ENCODE assay signal across 8 cellular contexts in the genomic region with DNA sequence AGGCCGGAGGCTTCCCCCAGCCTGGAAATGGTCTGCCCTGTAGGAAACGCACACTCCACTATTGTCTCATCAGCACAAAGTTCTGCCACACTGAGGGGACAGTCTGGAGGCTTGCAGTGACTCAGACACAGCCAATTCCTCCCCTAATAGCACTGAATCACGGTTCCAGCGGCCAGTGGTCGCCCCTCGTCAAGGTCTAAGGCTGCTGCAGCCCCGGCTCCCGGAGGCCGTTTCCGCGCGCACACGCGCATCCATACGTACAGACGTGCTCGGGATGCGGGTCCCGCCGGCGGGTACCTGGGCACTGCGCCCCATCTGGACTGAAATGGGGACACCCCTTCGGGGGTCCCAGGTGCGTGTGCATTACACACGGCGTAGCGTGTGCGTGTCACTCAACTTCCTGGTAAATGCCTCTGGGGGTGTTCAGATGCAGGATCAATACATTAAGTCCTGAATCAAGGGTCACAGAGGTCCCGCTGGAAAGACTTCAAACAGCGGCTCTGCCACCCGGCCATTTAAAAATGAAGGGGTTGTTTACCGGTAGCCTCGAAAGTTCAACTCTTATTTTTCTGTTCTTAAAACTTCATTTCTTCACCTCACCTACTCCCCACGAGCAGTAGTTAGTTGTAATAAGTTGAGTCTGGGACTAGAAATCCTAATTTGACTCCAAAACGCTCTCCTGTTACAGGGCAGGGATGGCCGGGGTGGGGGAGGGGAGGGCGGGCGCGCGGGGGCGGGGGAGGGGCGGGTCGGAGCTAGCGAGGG. TPM values are rescaled to one million over a fixed set of nuclear protein-coding genes. Genes with fewer than 3 reads are reported as not detected.
DNase-seq lines count a peak whose midpoint lies in the region; ATAC-seq and TF ChIP-seq lines count a peak whose summit lies in the region.

No MANE protein-coding gene starts in this region.

- no peaks in the 10 kb centered on the region for H3K36me3 ChIP-seq in mammary epithelial cell (ENCODE audit: insufficient read depth, low read length)

- no peaks in the 10 kb centered on the region for H3K9me3 ChIP-seq in mammary epithelial cell (replicated peaks; ENCODE audit: insufficient read depth, low read length)

- CTCF ChIA-PET in mammary epithelial cell (lab: Charles Lee; ENCODE audit: low non-redundant PET): interaction anchor here (0.6 kb wide), 1 partner anchor 220 kb away, joined by 4 read pairs; no protein-coding TSS in a partner anchor

- DNase-seq in D341Med (ENCODE audit: low spot score): peak; percentile 78
- peak; percentile 58 for DNase-seq in HCEC 1CT
- peak; percentile 52 for DNase-seq in NOMO-1 treated with DMSO at 0.1 percent for 48 hours (lab: John Stamatoyannopoulos, UW; ENCODE audit: unreplicated experiment)
- peak; percentile 32 for DNase-seq in mammary epithelial cell
- peak; percentile 41 for DNase-seq in kidney glomerular epithelial cell (lab: John Stamatoyannopoulos, UW)
- DNase-seq in stimulated activated CD4-positive, alpha-beta T cell treated with anti-CD3 and anti-CD28 coated beads, Interleukin-4, amount 100 ng/mL, for 1 hour: peak; percentile 19

- H3K27me3 ChIP-seq in mammary epithelial cell (ENCODE audit: insufficient read depth, low read length): no peaks in the 10 kb centered on the region

- H3K79me2 ChIP-seq in mammary epithelial cell (ENCODE audit: insufficient read depth, low read length): peaks cover 15% of the 10 kb centered on the region

- intact Hi-C loops in mammary epithelial cell (cut with micrococcal nuclease): loop anchor here (2.0 kb wide), 1 partner anchor 29 kb away; no protein-coding TSS in a partner anchor

- 2% methylated on average over 21 of the region's 44 CpGs for WGBS in mammary epithelial cell (ENCODE audit: low coverage, missing lambda C conversion rate)

- H3K4me3 ChIP-seq in mammary epithelial cell (replicated peaks in 1 of 3; ENCODE audit: insufficient read depth in 1 of 3, low read depth in 2 of 3, low read length in 3 of 3): peak overlapping the region; percentile 55 to 92 (median 83)

- BruUV-seq in mammary epithelial cell (replicated peaks; lab: Mats Ljungman, UMichigan): no TSS peak

- peaks cover 5% of the 10 kb centered on the region for H3K4me1 ChIP-seq in mammary epithelial cell (ENCODE audit: insufficient read depth, low read length)

- H4K20me1 ChIP-seq in mammary epithelial cell (ENCODE audit: insufficient read depth, low read length): no peaks in the 10 kb centered on the region

- H3K9ac ChIP-seq in mammary epithelial cell (ENCODE audit: insufficient read depth, low read length): peak overlapping the region; percentile 37

- ATAC-seq in HG02884 (IDR thresholded peaks at IDR 0.05; ENCODE audit: unreplicated experiment) (no peak), HG02763 (IDR thresholded peaks at IDR 0.05; ENCODE audit: unreplicated experiment) (no peak)

- H3K27ac ChIP-seq in mammary epithelial cell (ENCODE audit: insufficient read depth, low read depth, low read length): peak overlapping the region; percentile 28

- peak overlapping the region; percentile 95 for H2AFZ ChIP-seq in mammary epithelial cell (ENCODE audit: low read depth, low read length)

- in situ Hi-C loops in mammary epithelial cell (cut with MboI; ENCODE audit: low sequenced_read_pairs in 2 of 2): loop anchor here in 1 of 2 donors (25.0 kb wide), 1 partner anchor 117 kb away; no protein-coding TSS in a partner anchor

- TF ChIP-seq CTCF in mammary epithelial cell (conservative IDR thresholded peaks at IDR 0.05 in 1 of 2, IDR thresholded peaks at IDR 0.05 in 1 of 2; ENCODE audit: extremely low read depth in 1 of 2, insufficient read depth in 1 of 2, low read depth in 1 of 2, low read length in 2 of 2): no peak

- H3K4me2 ChIP-seq in mammary epithelial cell (ENCODE audit: insufficient read depth, low read depth, low read length): peak overlapping the region; percentile 100

- dilution Hi-C loops in mammary epithelial cell (cut with HindIII; ENCODE audit: low sequenced_read_pairs): no loop called here

RNA-seq across cellular contexts. Expression of a gene that starts 0.6 kb away (rescaled TPM):
- 10 to 100 TPM; 27.2 to 36.0 TPM for total RNA-seq in mammary epithelial cell
- 7.5 TPM for polyA plus RNA-seq in mammary epithelial cell
- polyA minus RNA-seq in mammary epithelial cell: 10.3 TPM

Comparison
In these comparisons a context has a peak if more than half of its experiments do, and no peak if none do; other contexts are left out.
1. DNase-seq: peak in every context shown above with its lines; median percentile 78 in D341Med; 58 in HCEC 1CT; 52 in NOMO-1 treated with DMSO at 0.1 percent for 48 hours; 41 in kidney glomerular epithelial cell; 32 in mammary epithelial cell; 19 in stimulated activated CD4-positive, alpha-beta T cell treated with anti-CD3 and anti-CD28 coated beads, Interleukin-4, amount 100 ng/mL, for 1 hour.